1 cellular context compared by ENCODE assay signal in the genomic region with DNA sequence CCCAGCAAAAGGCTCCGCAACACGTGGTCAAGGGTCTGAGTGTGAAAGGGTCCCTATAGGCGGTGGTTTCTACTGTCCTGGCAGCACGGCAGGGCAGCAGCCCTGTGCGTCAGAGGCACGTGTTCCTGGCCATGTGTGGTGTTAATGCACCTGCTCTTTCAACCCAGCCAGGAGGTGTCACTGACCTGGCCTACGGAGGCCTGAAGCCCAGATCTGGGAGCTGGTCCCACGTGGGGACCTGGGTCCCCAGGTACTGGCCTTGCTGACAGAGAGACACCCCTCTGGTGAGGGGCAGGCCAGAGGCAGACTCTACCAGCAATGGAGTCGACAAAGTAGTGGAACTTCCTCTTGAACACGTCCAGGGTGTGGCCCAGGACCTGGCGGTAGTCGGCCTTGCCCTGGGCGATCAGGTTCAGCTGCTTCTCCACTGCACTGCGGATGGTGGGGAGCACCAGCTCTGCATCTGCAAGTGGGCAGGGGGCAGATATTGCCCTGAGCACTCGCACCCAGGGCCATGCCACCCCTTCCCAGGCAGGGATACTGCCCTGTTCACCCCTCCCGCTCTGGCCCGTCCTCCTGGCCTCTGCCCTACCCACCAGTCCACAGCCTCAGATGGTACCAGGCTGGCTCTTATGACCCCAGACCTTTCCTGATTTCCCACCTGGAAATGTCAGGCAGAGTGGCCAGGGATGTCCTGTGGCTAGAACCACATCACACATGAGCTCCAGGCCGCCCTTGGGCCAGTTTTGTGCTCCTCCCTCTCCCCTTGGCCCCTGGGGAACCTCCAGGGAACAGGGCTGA.
TF ChIP-seq lines count a peak whose summit lies in the region.

No MANE protein-coding gene starts in this region.

TF ChIP-seq in K562, 482 proteins besides CTCF, POLR2A, EP300 and RAD21 (continued from another document and continues in another):
- TF ChIP-seq, protein P1, sequence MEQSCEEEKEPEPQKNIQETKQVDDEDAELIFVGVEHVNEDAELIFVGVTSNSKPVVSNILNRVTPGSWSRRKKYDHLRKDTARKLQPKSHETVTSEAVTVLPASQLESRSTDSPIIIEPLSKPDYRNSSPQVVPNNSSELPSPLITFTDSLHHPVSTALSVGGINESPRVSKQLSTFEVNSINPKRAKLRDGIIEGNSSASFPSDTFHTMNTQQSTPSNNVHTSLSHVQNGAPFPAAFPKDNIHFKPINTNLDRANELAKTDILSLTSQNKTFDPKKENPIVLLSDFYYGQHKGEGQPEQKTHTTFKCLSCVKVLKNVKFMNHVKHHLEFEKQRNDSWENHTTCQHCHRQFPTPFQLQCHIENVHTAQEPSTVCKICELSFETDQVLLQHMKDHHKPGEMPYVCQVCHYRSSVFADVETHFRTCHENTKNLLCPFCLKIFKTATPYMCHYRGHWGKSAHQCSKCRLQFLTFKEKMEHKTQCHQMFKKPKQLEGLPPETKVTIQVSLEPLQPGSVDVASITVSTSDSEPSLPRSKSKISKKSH (CRISPR knock-in tag; IDR thresholded peaks at IDR 0.05), result no peak
- TF ChIP-seq NFYB (IDR thresholded peaks at IDR 0.05; ENCODE audit: extremely low read depth, insufficient read length) (no peak), EWSR1 (IDR thresholded peaks at IDR 0.05; ENCODE audit: borderline replicate concordance, low read depth, partially characterized antibody) (no peak), GTF2F1 (IDR thresholded peaks at IDR 0.05; ENCODE audit: low read depth, low read length) (0 out of 2 replicates have a peak, but pooled peaks have one; percentile 2), GABPB1 (CRISPR knock-in tag; IDR thresholded peaks at IDR 0.05) (no peak), PHB (CRISPR knock-in tag; IDR thresholded peaks at IDR 0.05) (0 out of 2 replicates have a peak, but pooled peaks have one; percentile 63), ZNF507 (tag; conservative IDR thresholded peaks at IDR 0.05) (no peak), PURB (CRISPR knock-in tag; IDR thresholded peaks at IDR 0.05; ENCODE audit: low read depth) (peak; percentile 25; the same call in 1 of the 2 replicates), HDAC1 (IDR thresholded peaks at IDR 0.05) (no peak), KDM5B (IDR thresholded peaks at IDR 0.05; ENCODE audit: insufficient replicate concordance, low read depth, low read length) (no peak), HLTF (IDR thresholded peaks at IDR 0.05) (no peak), TEAD4 (IDR thresholded peaks at IDR 0.05; ENCODE audit: low read length) (0 out of 2 replicates have a peak, but pooled peaks have one; percentile 5), TEAD4 (CRISPR knock-in tag; IDR thresholded peaks at IDR 0.05; ENCODE audit: borderline replicate concordance) (0 out of 2 replicates have a peak, but pooled peaks have one; percentile 62), PRMT5 (CRISPR knock-in tag; IDR thresholded peaks at IDR 0.05) (peak; percentile 62; the same call in 1 of the 2 replicates), PTBP1 (IDR thresholded peaks at IDR 0.05; ENCODE audit: low read depth, low read length) (0 out of 2 replicates have a peak, but pooled peaks have one; percentile 34), HNRNPLL (IDR thresholded peaks at IDR 0.05; ENCODE audit: low read depth, low read length, poor library complexity, severe bottlenecking) (no peak)
- TF ChIP-seq, protein P2, sequence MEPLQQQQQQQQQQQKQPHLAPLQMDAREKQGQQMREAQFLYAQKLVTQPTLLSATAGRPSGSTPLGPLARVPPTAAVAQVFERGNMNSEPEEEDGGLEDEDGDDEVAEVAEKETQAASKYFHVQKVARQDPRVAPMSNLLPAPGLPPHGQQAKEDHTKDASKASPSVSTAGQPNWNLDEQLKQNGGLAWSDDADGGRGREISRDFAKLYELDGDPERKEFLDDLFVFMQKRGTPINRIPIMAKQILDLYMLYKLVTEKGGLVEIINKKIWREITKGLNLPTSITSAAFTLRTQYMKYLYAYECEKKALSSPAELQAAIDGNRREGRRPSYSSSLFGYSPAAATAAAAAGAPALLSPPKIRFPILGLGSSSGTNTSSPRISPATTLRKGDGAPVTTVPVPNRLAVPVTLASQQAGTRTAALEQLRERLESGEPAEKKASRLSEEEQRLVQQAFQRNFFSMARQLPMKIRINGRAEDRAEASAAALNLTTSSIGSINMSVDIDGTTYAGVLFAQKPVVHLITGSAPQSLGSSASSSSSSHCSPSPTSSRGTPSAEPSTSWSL (CRISPR knock-in tag; IDR thresholded peaks at IDR 0.05; ENCODE audit: borderline replicate concordance), result no peak
- TF ChIP-seq, protein P3, sequence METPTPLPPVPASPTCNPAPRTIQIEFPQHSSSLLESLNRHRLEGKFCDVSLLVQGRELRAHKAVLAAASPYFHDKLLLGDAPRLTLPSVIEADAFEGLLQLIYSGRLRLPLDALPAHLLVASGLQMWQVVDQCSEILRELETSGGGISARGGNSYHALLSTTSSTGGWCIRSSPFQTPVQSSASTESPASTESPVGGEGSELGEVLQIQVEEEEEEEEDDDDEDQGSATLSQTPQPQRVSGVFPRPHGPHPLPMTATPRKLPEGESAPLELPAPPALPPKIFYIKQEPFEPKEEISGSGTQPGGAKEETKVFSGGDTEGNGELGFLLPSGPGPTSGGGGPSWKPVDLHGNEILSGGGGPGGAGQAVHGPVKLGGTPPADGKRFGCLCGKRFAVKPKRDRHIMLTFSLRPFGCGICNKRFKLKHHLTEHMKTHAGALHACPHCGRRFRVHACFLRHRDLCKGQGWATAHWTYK (CRISPR knock-in tag; IDR thresholded peaks at IDR 0.05), result 0 out of 2 replicates have a peak, but pooled peaks have one; percentile 54
- TF ChIP-seq, protein P4, sequence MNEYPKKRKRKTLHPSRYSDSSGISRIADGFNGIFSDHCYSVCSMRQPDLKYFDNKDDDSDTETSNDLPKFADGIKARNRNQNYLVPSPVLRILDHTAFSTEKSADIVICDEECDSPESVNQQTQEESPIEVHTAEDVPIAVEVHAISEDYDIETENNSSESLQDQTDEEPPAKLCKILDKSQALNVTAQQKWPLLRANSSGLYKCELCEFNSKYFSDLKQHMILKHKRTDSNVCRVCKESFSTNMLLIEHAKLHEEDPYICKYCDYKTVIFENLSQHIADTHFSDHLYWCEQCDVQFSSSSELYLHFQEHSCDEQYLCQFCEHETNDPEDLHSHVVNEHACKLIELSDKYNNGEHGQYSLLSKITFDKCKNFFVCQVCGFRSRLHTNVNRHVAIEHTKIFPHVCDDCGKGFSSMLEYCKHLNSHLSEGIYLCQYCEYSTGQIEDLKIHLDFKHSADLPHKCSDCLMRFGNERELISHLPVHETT (CRISPR knock-in tag; conservative IDR thresholded peaks at IDR 0.05 in 1 of 2, IDR thresholded peaks at IDR 0.05 in 1 of 2), result no peak
- TF ChIP-seq, protein P5, sequence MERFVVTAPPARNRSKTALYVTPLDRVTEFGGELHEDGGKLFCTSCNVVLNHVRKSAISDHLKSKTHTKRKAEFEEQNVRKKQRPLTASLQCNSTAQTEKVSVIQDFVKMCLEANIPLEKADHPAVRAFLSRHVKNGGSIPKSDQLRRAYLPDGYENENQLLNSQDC (CRISPR knock-in tag; IDR thresholded peaks at IDR 0.05), result no peak
- TF ChIP-seq, protein P6, sequence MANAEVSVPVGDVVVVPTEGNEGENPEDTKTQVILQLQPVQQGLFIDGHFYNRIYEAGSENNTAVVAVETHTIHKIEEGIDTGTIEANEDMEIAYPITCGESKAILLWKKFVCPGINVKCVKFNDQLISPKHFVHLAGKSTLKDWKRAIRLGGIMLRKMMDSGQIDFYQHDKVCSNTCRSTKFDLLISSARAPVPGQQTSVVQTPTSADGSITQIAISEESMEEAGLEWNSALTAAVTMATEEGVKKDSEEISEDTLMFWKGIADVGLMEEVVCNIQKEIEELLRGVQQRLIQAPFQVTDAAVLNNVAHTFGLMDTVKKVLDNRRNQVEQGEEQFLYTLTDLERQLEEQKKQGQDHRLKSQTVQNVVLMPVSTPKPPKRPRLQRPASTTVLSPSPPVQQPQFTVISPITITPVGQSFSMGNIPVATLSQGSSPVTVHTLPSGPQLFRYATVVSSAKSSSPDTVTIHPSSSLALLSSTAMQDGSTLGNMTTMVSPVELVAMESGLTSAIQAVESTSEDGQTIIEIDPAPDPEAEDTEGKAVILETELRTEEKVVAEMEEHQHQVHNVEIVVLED (CRISPR knock-in tag; IDR thresholded peaks at IDR 0.05), result no peak
- TF ChIP-seq, protein P7, sequence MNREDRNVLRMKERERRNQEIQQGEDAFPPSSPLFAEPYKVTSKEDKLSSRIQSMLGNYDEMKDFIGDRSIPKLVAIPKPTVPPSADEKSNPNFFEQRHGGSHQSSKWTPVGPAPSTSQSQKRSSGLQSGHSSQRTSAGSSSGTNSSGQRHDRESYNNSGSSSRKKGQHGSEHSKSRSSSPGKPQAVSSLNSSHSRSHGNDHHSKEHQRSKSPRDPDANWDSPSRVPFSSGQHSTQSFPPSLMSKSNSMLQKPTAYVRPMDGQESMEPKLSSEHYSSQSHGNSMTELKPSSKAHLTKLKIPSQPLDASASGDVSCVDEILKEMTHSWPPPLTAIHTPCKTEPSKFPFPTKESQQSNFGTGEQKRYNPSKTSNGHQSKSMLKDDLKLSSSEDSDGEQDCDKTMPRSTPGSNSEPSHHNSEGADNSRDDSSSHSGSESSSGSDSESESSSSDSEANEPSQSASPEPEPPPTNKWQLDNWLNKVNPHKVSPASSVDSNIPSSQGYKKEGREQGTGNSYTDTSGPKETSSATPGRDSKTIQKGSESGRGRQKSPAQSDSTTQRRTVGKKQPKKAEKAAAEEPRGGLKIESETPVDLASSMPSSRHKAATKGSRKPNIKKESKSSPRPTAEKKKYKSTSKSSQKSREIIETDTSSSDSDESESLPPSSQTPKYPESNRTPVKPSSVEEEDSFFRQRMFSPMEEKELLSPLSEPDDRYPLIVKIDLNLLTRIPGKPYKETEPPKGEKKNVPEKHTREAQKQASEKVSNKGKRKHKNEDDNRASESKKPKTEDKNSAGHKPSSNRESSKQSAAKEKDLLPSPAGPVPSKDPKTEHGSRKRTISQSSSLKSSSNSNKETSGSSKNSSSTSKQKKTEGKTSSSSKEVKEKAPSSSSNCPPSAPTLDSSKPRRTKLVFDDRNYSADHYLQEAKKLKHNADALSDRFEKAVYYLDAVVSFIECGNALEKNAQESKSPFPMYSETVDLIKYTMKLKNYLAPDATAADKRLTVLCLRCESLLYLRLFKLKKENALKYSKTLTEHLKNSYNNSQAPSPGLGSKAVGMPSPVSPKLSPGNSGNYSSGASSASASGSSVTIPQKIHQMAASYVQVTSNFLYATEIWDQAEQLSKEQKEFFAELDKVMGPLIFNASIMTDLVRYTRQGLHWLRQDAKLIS (CRISPR knock-in tag; IDR thresholded peaks at IDR 0.05), result no peak
- TF ChIP-seq, protein P8, sequence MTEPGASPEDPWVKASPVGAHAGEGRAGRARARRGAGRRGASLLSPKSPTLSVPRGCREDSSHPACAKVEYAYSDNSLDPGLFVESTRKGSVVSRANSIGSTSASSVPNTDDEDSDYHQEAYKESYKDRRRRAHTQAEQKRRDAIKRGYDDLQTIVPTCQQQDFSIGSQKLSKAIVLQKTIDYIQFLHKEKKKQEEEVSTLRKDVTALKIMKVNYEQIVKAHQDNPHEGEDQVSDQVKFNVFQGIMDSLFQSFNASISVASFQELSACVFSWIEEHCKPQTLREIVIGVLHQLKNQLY (CRISPR knock-in tag; conservative IDR thresholded peaks at IDR 0.05), result no peak
